In the genomic region with DNA sequence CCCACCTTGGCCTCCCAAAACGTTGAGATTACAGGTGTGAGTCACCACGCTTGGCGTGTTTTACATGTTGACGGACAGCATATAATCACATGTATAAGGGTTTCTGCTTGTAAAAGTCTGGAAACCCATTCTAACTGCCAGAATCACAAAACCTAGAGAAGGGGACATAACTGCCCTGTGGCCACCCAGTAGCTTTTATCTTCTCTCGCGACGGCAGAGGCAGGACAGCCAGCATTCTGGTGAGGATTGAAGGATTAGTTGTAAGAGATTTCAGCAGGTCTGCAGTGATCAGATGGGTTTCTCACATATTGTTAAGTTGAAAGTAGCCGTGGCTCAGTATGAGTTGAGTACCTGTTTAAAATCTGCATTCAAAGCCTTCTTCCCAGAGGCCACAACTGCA, we compare ENCODE assay signal across 20 cellular contexts. TPM values are rescaled to one million over a fixed set of nuclear protein-coding genes. Genes with fewer than 3 reads are reported as not detected.
"Had no signal": no experiment of that assay in that cellular context is flagged by ENCODE, and none has a peak within 500 bp of the region (broad histone marks: within the 10 kb centered on the region; RNA-seq: fewer than 3 reads in every experiment).

No MANE protein-coding gene starts in this region.

RNA-seq across cellular contexts. Expression of gene SPDYE17, which starts 59.8 kb away (rescaled TPM):
- total RNA-seq: naive thymus-derived CD8-positive, alpha-beta T cell; natural killer cell treated with Interleukin-12 subunit alpha and Interleukin-12 subunit beta and Interleukin-15 and Interleukin-18, amount 100 ng/mL, for 72 hours; neural crest cell; omental fat pad; osteocyte; pancreas; posterior vena cava; prostate gland; pulmonary artery endothelial cell; right atrium auricular region; sciatic nerve; smooth muscle cell; spleen; suprapubic skin; testis; transverse colon; upper lobe of left lung; ureter; vagina had no signal
- polyA plus RNA-seq: naive thymus-derived CD8-positive, alpha-beta T cell; pancreas; smooth muscle cell; spleen; thymus had no signal
